In genomic region chr2:138234265-138234664, GRCh38 we compare ENCODE assay signal across 9 cellular contexts.
"Had no signal": no experiment of that assay in that cellular context is flagged by ENCODE, and none has a peak within 500 bp of the region (broad histone marks: within the 10 kb centered on the region; RNA-seq: fewer than 3 reads in every experiment).

No MANE protein-coding gene starts in this region.

- H3K4me2 ChIP-seq: KMS-11 had no signal

- H3K36me3 ChIP-seq: HAP-1 had no signal

- H3K9me3 Mint-ChIP-seq: HFFc6 had no signal

- DNase-seq: GM23248, GOT3, HFFc6, IMR-90, KBM-7 had no signal

- H3K27ac ChIP-seq: GM23248, HL-60, KMS-11 had no signal

- H3K9me3 ChIP-seq: HAP-1 had no signal

- H3K27ac Mint-ChIP-seq: HFFc6 had no signal

- H3K9ac ChIP-seq: GM23248, KMS-11 had no signal

- ATAC-seq: HCT116 had no signal

- H3K4me3 Mint-ChIP-seq: HFFc6 had no signal

- H2AFZ ChIP-seq: GM23248 had no signal

- H3K4me3 ChIP-seq: GM23248, HAP-1 had no signal
